In genomic region chr14:22900088-22900799, GRCh38 we compare ENCODE assay signal across 8 cellular contexts. TPM values are rescaled to one million over a fixed set of nuclear protein-coding genes. Genes with fewer than 3 reads are reported as not detected.
DNase-seq lines count a peak whose midpoint lies in the region; TF ChIP-seq lines count a peak whose summit lies in the region.

No MANE protein-coding gene starts in this region.

- POLR2A ChIA-PET in PC-9 (lab: Charles Lee; ENCODE audit: unreplicated experiment), result interaction anchor here (0.6 kb wide), 1 partner anchor 312 kb away, joined by 3 read pairs; the partner anchor contains the start of gene DAD1

- H3K4me3 ChIP-seq in PC-9 (no peak overlapping the region), adrenal gland (no peak overlapping the region), left ventricle myocardium inferior (no peak overlapping the region)

- peaks cover 4% of the 10 kb centered on the region; the same call in 1 of the 2 replicates for H3K36me3 ChIP-seq in PC-9 (ENCODE audit: low read depth)
- H3K36me3 ChIP-seq in adrenal gland (replicated peaks in 1 of 2), result peaks cover 0 to 54% of the 10 kb centered on the region in 2 donors
- H3K36me3 ChIP-seq in left ventricle myocardium inferior, result peaks cover 50% of the 10 kb centered on the region

- H3K27ac ChIP-seq in PC-9 (no peak overlapping the region), adrenal gland (peak overlapping the region in 2 of 5 donors; percentile 28 to 30), left ventricle myocardium inferior (replicated peaks) (peak overlapping the region; percentile 34)

- CTCF ChIA-PET in PC-9 (lab: Charles Lee), result interaction anchor here (0.6 to 1.6 kb wide), 4 partner anchors 45 to 86 kb away, joined by 3 to 14 read pairs (median 11); no protein-coding TSS in a partner anchor

- peak; percentile 32 for DNase-seq in activated T-cell treated with anti-CD3 and anti-CD28 coated beads for 4 hours
- DNase-seq in activated T-cell treated with anti-CD3 and anti-CD28 coated beads, Interleukin-2, amount 50 U/mL, for 1 hour, result no peak
- peak; percentile 60 for DNase-seq in HuH-7 (ENCODE audit: low spot score)
- peak; percentile 24 to 41 for DNase-seq in PC-9
- DNase-seq in adrenal gland, result peak in 4 of 7 donors; percentile 32 to 63 (median 46)
- no peak for DNase-seq in left ventricle myocardium inferior
- DNase-seq in renal cortical epithelial cell (ENCODE audit: low read depth), result peak; percentile 77
- no peak for DNase-seq in GM19240 (ENCODE audit: insufficient read length, low spot score)

- H3K27me3 ChIP-seq in PC-9 (ENCODE audit: insufficient read depth, low read depth) (no peaks in the 10 kb centered on the region), adrenal gland (no peaks in the 10 kb centered on the region), left ventricle myocardium inferior (ENCODE audit: low read depth) (no peaks in the 10 kb centered on the region)

- 22 to 40% (median 36%) methylated on average over 1 to 3 of the region's 3 CpGs for WGBS in adrenal gland, 4 donors

- peaks cover 30% of the 10 kb centered on the region; the same call in 1 of the 2 replicates for H3F3A ChIP-seq in PC-9 (ENCODE audit: insufficient read depth, low read depth)

- no peak overlapping the region for H2AFZ ChIP-seq in PC-9

- TF ChIP-seq POLR2A in adrenal gland (IDR thresholded peaks at IDR 0.05), result no peak

- TF ChIP-seq CTCF in PC-9 (conservative IDR thresholded peaks at IDR 0.05) (peak; percentile 62), adrenal gland (IDR thresholded peaks at IDR 0.05) (peak in 5 of 6 experiments; percentile 15 to 50 (median 48)), left ventricle myocardium inferior (IDR thresholded peaks at IDR 0.05; ENCODE audit: borderline replicate concordance) (peak; percentile 58)

- H3K4me1 ChIP-seq in PC-9 (replicated peaks; ENCODE audit: insufficient read depth) (peaks cover 15% of the 10 kb centered on the region), adrenal gland (replicated peaks in 1 of 2) (peaks cover 8 to 17% of the 10 kb centered on the region in 2 donors), left ventricle myocardium inferior (peaks cover 16% of the 10 kb centered on the region)

- BruUV-seq in PC-9 (replicated peaks; lab: Mats Ljungman, UMichigan), result no TSS peak

- H3K4me2 ChIP-seq in PC-9, result no peak overlapping the region

- no peaks in the 10 kb centered on the region for H4K20me1 ChIP-seq in PC-9 (ENCODE audit: insufficient read depth)

- H3K9me3 ChIP-seq in PC-9 (ENCODE audit: insufficient read depth, low read depth) (no peaks in the 10 kb centered on the region), adrenal gland (replicated peaks in 1 of 3) (no peaks in the 10 kb centered on the region), left ventricle myocardium inferior (replicated peaks) (no peaks in the 10 kb centered on the region)

- intact Hi-C loops in PC-9 (cut with micrococcal nuclease; ENCODE audit: unreplicated experiment), result loop anchor here (2.0 kb wide), 1 partner anchor 241 kb away; no protein-coding TSS in a partner anchor
- intact Hi-C loops in adrenal gland (cut with DNase I), result no loop called here
- intact Hi-C loops in left ventricle myocardium inferior (cut with micrococcal nuclease), result no loop called here

- H3K79me2 ChIP-seq in PC-9 (ENCODE audit: low read depth), result no peaks in the 10 kb centered on the region

- H3K9me2 ChIP-seq in PC-9 (ENCODE audit: insufficient read depth), result no peaks in the 10 kb centered on the region

RNA-seq across cellular contexts. Expression of gene REM2, which starts 17.2 kb away (rescaled TPM):
- 0.50 and 0.98 TPM in 2 replicates for total RNA-seq in PC-9 (2021)
- total RNA-seq in adrenal gland, result under 1 TPM in 4 of 8 donors, not detected in 4; 0.15 to 0.28 (median 0.23) TPM
- polyA plus RNA-seq in adrenal gland, result 1 to 10 TPM in 1 of 3 donors, under 1 TPM in 2; 0.09 to 1.2 (median 0.64) TPM
- total RNA-seq in left ventricle myocardium inferior, result not detected
- under 0.01 and 0.20 TPM in 2 replicates for total RNA-seq in renal cortical epithelial cell

RNA-seq across cellular contexts. Expression of gene RBM23, which starts 18.7 kb away (rescaled TPM):
- total RNA-seq in PC-9 (2021) (68.7 and 76.5 TPM in 2 replicates), adrenal gland (1,000 to 10,000 TPM in 2 of 8 donors, 100 to 1,000 TPM in 1, 10 to 100 TPM in 5; 70.4 to 1,877 (median 81.8) TPM), left ventricle myocardium inferior (42.1 TPM), renal cortical epithelial cell (127 and 148 TPM in 2 replicates)
- polyA plus RNA-seq in adrenal gland, result 10 to 100 TPM; 39.5 to 82.8 (median 43.8) TPM

RNA-seq across cellular contexts. Expression of gene LRP10, which starts 28.7 kb away (rescaled TPM):
- total RNA-seq in PC-9 (2021) (59.0 and 61.6 TPM in 2 replicates), adrenal gland (100 to 1,000 TPM in 4 of 8 donors, 10 to 100 TPM in 4; 74.5 to 207 (median 104) TPM), left ventricle myocardium inferior (48.3 TPM), renal cortical epithelial cell (71.9 and 268 TPM in 2 replicates)
- polyA plus RNA-seq in adrenal gland, result 10 to 100 TPM; 13.1 to 26.8 (median 14.8) TPM

RNA-seq across cellular contexts. Expression of gene PRMT5, which starts 28.9 kb away (rescaled TPM):
- total RNA-seq in PC-9 (2021), result 58.6 and 73.2 TPM in 2 replicates
- total RNA-seq in adrenal gland, result 100 to 1,000 TPM in 2 of 8 donors, 10 to 100 TPM in 6; 28.6 to 125 (median 62.8) TPM
- 100 to 1,000 TPM in 1 of 3 donors, 10 to 100 TPM in 2; 20.9 to 134 (median 21.6) TPM for polyA plus RNA-seq in adrenal gland
- 59.0 TPM for total RNA-seq in left ventricle myocardium inferior
- 74.3 and 78.0 TPM in 2 replicates for total RNA-seq in renal cortical epithelial cell

RNA-seq across cellular contexts. Expression of gene HAUS4, which starts 56.6 kb away (rescaled TPM):
- total RNA-seq in PC-9 (2021) (23.1 and 36.0 TPM in 2 replicates), adrenal gland (10 to 100 TPM; 16.8 to 72.2 (median 40.9) TPM), left ventricle myocardium inferior (17.9 TPM), renal cortical epithelial cell (17.2 and 36.8 TPM in 2 replicates)
- polyA plus RNA-seq in adrenal gland, result 10 to 100 TPM; 11.2 to 20.4 (median 20.0) TPM

Comparison
In these comparisons a context has a peak if more than half of its experiments do, and no peak if none do; other contexts are left out.
1. DNase-seq: peak in activated T-cell treated with anti-CD3 and anti-CD28 coated beads for 4 hours (single experiment), HuH-7 (single experiment), PC-9 (2 of 2), adrenal gland (4 of 7) and renal cortical epithelial cell (single experiment); none in activated T-cell treated with anti-CD3 and anti-CD28 coated beads, Interleukin-2, amount 50 U/mL, for 1 hour (single experiment), left ventricle myocardium inferior (single experiment) and GM19240 (single experiment).
2. Peak in every context shown above with its lines, with median percentiles within 50 percentile points of each other: CTCF ChIP-seq.